In genomic region chr1:16351994-16352841, GRCh38 we compare ENCODE assay signal across 8 cellular contexts. TPM values are rescaled to one million over a fixed set of nuclear protein-coding genes. Genes with fewer than 3 reads are reported as not detected.
DNase-seq lines count a peak whose midpoint lies in the region; ATAC-seq and TF ChIP-seq lines count a peak whose summit lies in the region.

Gene FBXO42, minus strand, starts transcription at chr1:16352480. Its CDS starts 37,062 bp downstream, at chr1:16315418.

- peak within 1 kb of the TSS; percentile 94 for H3K27ac Mint-ChIP-seq in activated naive CD4-positive, alpha-beta T cell treated with anti-CD3 and anti-CD28 coated beads, Interleukin-2, amount 10 ng/mL, durations not matched to agents 7 days and 5 days

- H3K4me3 Mint-ChIP-seq in activated naive CD4-positive, alpha-beta T cell treated with anti-CD3 and anti-CD28 coated beads, Interleukin-2, amount 10 ng/mL, durations not matched to agents 7 days and 5 days: peak within 1 kb of the TSS; percentile 97

- peak; percentile 87 for ATAC-seq in HG02588 (IDR thresholded peaks at IDR 0.05; ENCODE audit: unreplicated experiment)
- peak; percentile 96 for ATAC-seq in omental fat pad (ENCODE audit: low FRiP score)

- H3K9ac ChIP-seq in SK-N-MC (ENCODE audit: insufficient read length): peak within 1 kb of the TSS; percentile 94

- DNase-seq in GM10266 (ENCODE audit: extremely low spot score) (peak; percentile 93), NCI-H1048 (lab: John Stamatoyannopoulos, UW) (peak; percentile 45), SK-N-MC (ENCODE audit: low read depth, low spot score) (peak; percentile 68), globus pallidus (ENCODE audit: low spot score) (peak; percentile 90), omental fat pad (ENCODE audit: low spot score) (peak; percentile 71)
- peak; percentile 93 for DNase-seq in activated naive CD4-positive, alpha-beta T cell treated with anti-CD3 and anti-CD28 coated beads, Interleukin-2, amount 10 ng/mL, durations not matched to agents 7 days and 5 days

- H3K27ac ChIP-seq in SK-N-MC (peak within 1 kb of the TSS; percentile 91), temporal lobe (ENCODE audit: low read depth, low read length) (peak within 1 kb of the TSS; percentile 83)

- CTCF ChIA-PET in activated naive CD4-positive, alpha-beta T cell treated with anti-CD3 and anti-CD28 coated beads, Interleukin-2, amount 10 ng/mL, durations not matched to agents 7 days and 5 days (lab: Charles Lee): interaction anchor here (1.0 to 2.6 kb wide), 7 partner anchors 11 to 274 kb away, joined by 3 to 42 read pairs (median 4); no protein-coding TSS in a partner anchor

- H3K4me3 ChIP-seq in SK-N-MC: peak within 1 kb of the TSS; percentile 90

- peaks cover 33% of the 10 kb centered on the region for H3K4me1 Mint-ChIP-seq in activated naive CD4-positive, alpha-beta T cell treated with anti-CD3 and anti-CD28 coated beads, Interleukin-2, amount 10 ng/mL, durations not matched to agents 7 days and 5 days

- no peaks in the 10 kb centered on the region for H3K36me3 ChIP-seq in SK-N-MC (ENCODE audit: insufficient read depth, low read length)

- H3K36me3 Mint-ChIP-seq in activated naive CD4-positive, alpha-beta T cell treated with anti-CD3 and anti-CD28 coated beads, Interleukin-2, amount 10 ng/mL, durations not matched to agents 7 days and 5 days: peaks cover 9% of the 10 kb centered on the region

- no peaks in the 10 kb centered on the region for H3K9me3 Mint-ChIP-seq in activated naive CD4-positive, alpha-beta T cell treated with anti-CD3 and anti-CD28 coated beads, Interleukin-2, amount 10 ng/mL, durations not matched to agents 7 days and 5 days

- TF ChIP-seq CTCF in GM10266 (IDR thresholded peaks at IDR 0.05; ENCODE audit: control insufficient read depth, insufficient read depth, low read depth, missing control alignments) (peak; percentile 67), omental fat pad (IDR thresholded peaks at IDR 0.05) (no peak)

- no peaks in the 10 kb centered on the region for H3K9me3 ChIP-seq in SK-N-MC (ENCODE audit: low read depth, low read length)

- H3K27me3 Mint-ChIP-seq in activated naive CD4-positive, alpha-beta T cell treated with anti-CD3 and anti-CD28 coated beads, Interleukin-2, amount 10 ng/mL, durations not matched to agents 7 days and 5 days: no peaks in the 10 kb centered on the region

RNA-seq across cellular contexts. Expression of gene FBXO42, which starts in this region (rescaled TPM):
- total RNA-seq in omental fat pad (10 to 100 TPM; 16.1 to 29.8 (median 19.2) TPM), temporal lobe (23.6 TPM)

Comparison
In these comparisons a context has a peak if more than half of its experiments do, and no peak if none do; other contexts are left out.
1. Peak in every context shown above with its lines: DNase-seq, ATAC-seq, H3K4me3 ChIP-seq and H3K27ac ChIP-seq.